Comparison of ENCODE assay signal across 1 cellular context in the genomic region with DNA sequence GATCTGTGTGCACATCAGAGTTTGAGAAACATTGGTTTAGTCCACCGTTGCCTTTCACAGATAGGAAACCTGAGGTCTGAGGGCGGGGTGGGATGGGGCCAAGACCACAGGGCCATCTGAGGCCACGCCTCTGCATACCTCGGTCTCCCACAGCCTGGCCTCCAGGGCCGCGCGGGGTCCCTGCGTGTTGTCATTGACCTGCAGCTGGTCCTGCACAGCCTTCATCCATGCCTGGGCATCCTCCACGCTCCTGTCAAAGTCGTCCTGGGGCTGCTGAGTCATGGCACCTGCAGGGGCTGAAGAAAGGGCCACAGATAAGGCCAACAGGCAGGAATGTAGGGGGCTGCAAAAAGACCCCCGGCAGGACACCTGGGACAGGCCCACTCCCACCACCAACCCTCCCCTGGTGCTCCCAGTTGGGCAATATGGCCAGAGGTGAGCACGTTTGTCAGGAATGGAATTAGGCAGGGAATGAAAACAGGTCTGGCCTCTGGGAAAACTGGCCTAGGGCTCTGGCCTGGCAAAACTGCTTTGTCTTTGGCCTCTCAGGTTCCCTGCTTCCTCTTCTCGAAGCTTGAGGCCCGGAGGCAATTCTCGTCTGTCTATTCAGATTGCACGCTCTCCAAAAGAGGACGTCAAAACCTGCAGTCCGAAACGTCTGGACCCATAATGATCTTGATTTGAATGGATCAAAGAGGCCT.
TF ChIP-seq lines count a peak whose summit lies in the region.

No MANE protein-coding gene starts in this region.

TF ChIP-seq in K562, 482 proteins besides CTCF, POLR2A, EP300 and RAD21:
- TF ChIP-seq NFE2 (IDR thresholded peaks at IDR 0.05; ENCODE audit: low read depth) = 0 out of 2 replicates have a peak, but pooled peaks have one; percentile 40
- no peak for TF ChIP-seq ZNF586 (CRISPR knock-in tag; conservative IDR thresholded peaks at IDR 0.05)
- TF ChIP-seq ELF4 (CRISPR knock-in tag; IDR thresholded peaks at IDR 0.05) = no peak
- TF ChIP-seq SMAD1 (IDR thresholded peaks at IDR 0.05; ENCODE audit: low read depth, low read length, partially characterized antibody) = no peak
- no peak for TF ChIP-seq ZNF224 (CRISPR knock-in tag; IDR thresholded peaks at IDR 0.05)
- TF ChIP-seq, protein P1, sequence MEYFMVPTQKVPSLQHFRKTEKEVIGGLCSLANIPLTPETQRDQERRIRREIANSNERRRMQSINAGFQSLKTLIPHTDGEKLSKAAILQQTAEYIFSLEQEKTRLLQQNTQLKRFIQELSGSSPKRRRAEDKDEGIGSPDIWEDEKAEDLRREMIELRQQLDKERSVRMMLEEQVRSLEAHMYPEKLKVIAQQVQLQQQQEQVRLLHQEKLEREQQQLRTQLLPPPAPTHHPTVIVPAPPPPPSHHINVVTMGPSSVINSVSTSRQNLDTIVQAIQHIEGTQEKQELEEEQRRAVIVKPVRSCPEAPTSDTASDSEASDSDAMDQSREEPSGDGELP (CRISPR knock-in tag; IDR thresholded peaks at IDR 0.05; ENCODE audit: borderline replicate concordance) = no peak
- no peak for TF ChIP-seq SNRNP70 (optimal IDR thresholded peaks at IDR 0.05; ENCODE audit: low read depth, low read length)
